8 cellular contexts compared by ENCODE assay signal in genomic region chr15:64686130-64686735, GRCh38.
DNase-seq lines count a peak whose midpoint lies in the region; ATAC-seq and TF ChIP-seq lines count a peak whose summit lies in the region.

No MANE protein-coding gene starts in this region.

- H3K9me3 ChIP-seq in CD4-positive, CD25-positive, alpha-beta regulatory T cell (ENCODE audit: control insufficient read depth in 2 of 2, low read length in 2 of 2): no peaks in the 10 kb centered on the region

- peaks cover 47% of the 10 kb centered on the region for H3K36me3 Mint-ChIP-seq in CD4-positive, CD25-positive, alpha-beta regulatory T cell

- no peaks in the 10 kb centered on the region for H3K9me3 Mint-ChIP-seq in CD4-positive, CD25-positive, alpha-beta regulatory T cell

- DNase-seq in CD4-positive, CD25-positive, alpha-beta regulatory T cell: peak in 2 of 3 donors; percentile 48 to 52
- DNase-seq in GM13976 (ENCODE audit: low spot score): peak; percentile 63
- peak; percentile 18 for DNase-seq in NCI-H526 treated with DMSO at 0.1 percent for 48 hours (lab: John Stamatoyannopoulos, UW)
- DNase-seq in cardiac fibroblast (ENCODE audit: low read depth in 2 of 2): peak; percentile 73 to 74
- peak; percentile 64 to 66 for DNase-seq in lung microvascular endothelial cell (ENCODE audit: low read depth in 2 of 2)
- DNase-seq in activated effector memory CD4-positive, alpha-beta T cell treated with Interleukin-2 at 50 U/mL for 16 hours: no peak

- H3K27ac ChIP-seq in CD4-positive, CD25-positive, alpha-beta regulatory T cell (ENCODE audit: insufficient read depth, low read length, poor library complexity, severe bottlenecking): no peak overlapping the region

- H3K4me1 ChIP-seq in CD4-positive, CD25-positive, alpha-beta regulatory T cell (ENCODE audit: control insufficient read depth, insufficient read depth, low read length, poor library complexity, severe bottlenecking): no peaks in the 10 kb centered on the region

- H3K27me3 ChIP-seq in CD4-positive, CD25-positive, alpha-beta regulatory T cell (ENCODE audit: control insufficient read depth, insufficient read depth, low read length): no peaks in the 10 kb centered on the region

- in situ Hi-C loops in GM13976 (cut with MboI; ENCODE audit: low sequenced_read_pairs, unreplicated experiment): no loop called here

- no peaks in the 10 kb centered on the region for H3K27me3 Mint-ChIP-seq in CD4-positive, CD25-positive, alpha-beta regulatory T cell

- H3K4me3 ChIP-seq in CD4-positive, CD25-positive, alpha-beta regulatory T cell (ENCODE audit: low read depth, low read length): no peak overlapping the region
- no peak overlapping the region for H3K4me3 ChIP-seq in cardiac fibroblast (replicated peaks in 1 of 2; ENCODE audit: low read depth in 2 of 2, low read length in 2 of 2)

- H3K27ac Mint-ChIP-seq in CD4-positive, CD25-positive, alpha-beta regulatory T cell: peak overlapping the region in 2 of 3 donors; percentile 33 to 49

- peaks cover 2 to 7% (median 4%) of the 10 kb centered on the region in 4 donors for H3K4me1 Mint-ChIP-seq in CD4-positive, CD25-positive, alpha-beta regulatory T cell

- ATAC-seq in CD4-positive, CD25-positive, alpha-beta regulatory T cell (ENCODE audit: low read depth in 2 of 2): no peak
- ATAC-seq in GM18909 (IDR thresholded peaks at IDR 0.05; ENCODE audit: poor library complexity, unreplicated experiment): no peak
- ATAC-seq in GM21390 (IDR thresholded peaks at IDR 0.05; ENCODE audit: unreplicated experiment): no peak

- peaks cover 80% of the 10 kb centered on the region for H3K36me3 ChIP-seq in CD4-positive, CD25-positive, alpha-beta regulatory T cell (ENCODE audit: control insufficient read depth, insufficient read depth, low read length)

- TF ChIP-seq CTCF in GM13976 (IDR thresholded peaks at IDR 0.05; ENCODE audit: borderline replicate concordance, control extremely low read depth, extremely low read depth, insufficient read depth, missing control alignments) (peak; percentile 30), cardiac fibroblast (IDR thresholded peaks at IDR 0.05; ENCODE audit: low read depth, low read length) (peak; percentile 61)

- H3K4me3 Mint-ChIP-seq in CD4-positive, CD25-positive, alpha-beta regulatory T cell: no peak overlapping the region
